In the genomic region with DNA sequence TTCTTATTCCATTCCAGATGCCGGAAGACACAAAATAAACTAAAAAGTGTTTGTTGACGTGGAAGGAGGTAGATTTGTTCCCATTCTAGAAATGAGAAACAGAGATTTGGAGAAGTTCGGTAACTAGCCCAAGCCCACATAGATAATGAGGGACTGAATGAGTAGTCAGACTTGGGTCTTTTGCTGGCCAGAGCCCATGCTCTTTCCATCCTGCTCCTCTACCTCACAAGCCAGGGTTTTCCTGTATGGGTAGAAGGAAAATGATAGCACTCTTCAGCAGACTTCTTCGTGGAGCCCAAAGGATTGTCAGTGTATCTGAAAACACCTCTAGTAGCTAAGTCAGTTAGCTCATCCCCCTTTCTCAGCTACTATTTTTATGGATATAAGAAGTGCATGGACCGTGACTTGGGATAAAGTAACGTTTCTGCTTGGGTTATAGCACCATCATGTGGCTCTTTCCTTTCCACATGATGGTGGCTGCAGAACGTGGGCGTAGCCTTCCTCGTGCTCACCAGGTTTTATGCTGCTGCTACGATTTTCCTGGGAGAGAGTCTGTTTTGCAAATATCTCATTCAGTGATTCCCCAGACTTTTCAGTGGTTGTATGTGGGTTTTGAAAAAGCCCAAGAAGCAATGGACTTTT, we compare ENCODE assay signal across 8 cellular contexts.
A peak's percentile ranks its signal among the peaks of the same experiment; 100 is the strongest.
DNase-seq lines count a peak whose midpoint lies in the region; ATAC-seq and TF ChIP-seq lines count a peak whose summit lies in the region.

No MANE protein-coding gene starts in this region.

- DNase-seq in DND-41 = no peak
- DNase-seq in NCI-H510A (lab: John Stamatoyannopoulos, UW) = peak; percentile 8
- DNase-seq in epithelial cell of esophagus (ENCODE audit: low read depth) = peak; percentile 70
- DNase-seq in omental fat pad (ENCODE audit: low spot score) = no peak
- no peak for DNase-seq in activated CD4-positive, alpha-beta T cell treated with anti-CD3 and anti-CD28 coated beads, Interleukin-2, amount 50 U/mL, for 48 hours

- no peak; the same call in 2 of the 3 replicates for ATAC-seq in DND-41 (ENCODE audit: insufficient read depth, low read depth)
- peak; percentile 77 for ATAC-seq in omental fat pad (ENCODE audit: low FRiP score)
- no peak for ATAC-seq in GM19351 (IDR thresholded peaks at IDR 0.05; ENCODE audit: unreplicated experiment)
- ATAC-seq in HG03571 (IDR thresholded peaks at IDR 0.05; ENCODE audit: unreplicated experiment) = no peak
- no peak for ATAC-seq in HG03175 (IDR thresholded peaks at IDR 0.05; ENCODE audit: unreplicated experiment)

- no peak overlapping the region for H3K4me3 ChIP-seq in DND-41 (ENCODE audit: low read depth in 1 of 2, low read length in 2 of 2)
- no peak overlapping the region for H3K4me3 ChIP-seq in epithelial cell of esophagus (ENCODE audit: low read length)

- H3K79me2 ChIP-seq in DND-41 (ENCODE audit: insufficient read depth, low read length) = no peaks in the 10 kb centered on the region

- no peaks in the 10 kb centered on the region for H4K20me1 ChIP-seq in DND-41 (ENCODE audit: insufficient read depth, low read length)

- H2AFZ ChIP-seq in DND-41 (ENCODE audit: low read depth, low read length) = no peak overlapping the region

- peaks cover 9% of the 10 kb centered on the region for H3K27me3 ChIP-seq in DND-41 (ENCODE audit: insufficient read depth, low read length, poor library complexity)

- no peaks in the 10 kb centered on the region for H3K9me3 ChIP-seq in DND-41 (ENCODE audit: insufficient read depth, low read length, severe bottlenecking)

- no peaks in the 10 kb centered on the region for H3K4me1 ChIP-seq in DND-41 (ENCODE audit: insufficient read depth, low read length)

- no peak overlapping the region for H3K4me2 ChIP-seq in DND-41 (ENCODE audit: insufficient read depth, low read length)

- H3K36me3 ChIP-seq in DND-41 (ENCODE audit: insufficient read depth, low read length) = no peaks in the 10 kb centered on the region

- no peak overlapping the region for H3K27ac ChIP-seq in DND-41 (ENCODE audit: low read length)

- no peak overlapping the region for H3K9ac ChIP-seq in DND-41 (ENCODE audit: low read depth, low read length)

- TF ChIP-seq CTCF in DND-41 (IDR thresholded peaks at IDR 0.05; ENCODE audit: borderline replicate concordance, extremely low read depth, low read length, poor library complexity, severe bottlenecking) (peak; percentile 62), epithelial cell of esophagus (IDR thresholded peaks at IDR 0.05; ENCODE audit: insufficient read depth, low read depth, low read length, missing control alignments) (peak; percentile 79), omental fat pad (IDR thresholded peaks at IDR 0.05) (no peak)

Comparison
In these comparisons a context has a peak if more than half of its experiments do, and no peak if none do; other contexts are left out.
1. DNase-seq: peak in NCI-H510A (single experiment) and epithelial cell of esophagus (single experiment); none in DND-41 (single experiment), omental fat pad (single experiment) and activated CD4-positive, alpha-beta T cell treated with anti-CD3 and anti-CD28 coated beads, Interleukin-2, amount 50 U/mL, for 48 hours (0 of 2).
2. CTCF ChIP-seq: peak in DND-41 (single experiment) and epithelial cell of esophagus (single experiment); none in omental fat pad (0 of 3).